In the genomic region with DNA sequence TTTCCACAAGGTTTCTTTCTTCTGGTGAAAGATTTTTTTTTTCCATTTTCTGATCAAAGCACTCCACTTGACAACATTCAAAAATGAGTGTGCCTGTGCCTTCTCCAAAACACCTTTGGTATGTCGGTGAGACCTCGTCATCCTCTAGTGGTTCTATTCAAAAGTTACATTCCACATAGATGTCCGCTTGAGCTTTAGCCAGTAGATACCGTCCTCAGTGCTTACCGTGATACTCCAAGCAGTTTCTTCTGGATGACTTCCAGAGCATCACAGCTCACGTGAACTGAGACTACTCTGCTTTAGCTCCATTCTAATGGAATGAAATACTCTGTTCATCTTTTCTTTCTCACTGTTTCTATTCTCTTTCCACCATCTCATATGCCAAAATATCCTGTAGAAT, we compare ENCODE assay signal across 21 cellular contexts. TPM values are rescaled to one million over a fixed set of nuclear protein-coding genes. Genes with fewer than 3 reads are reported as not detected.
A peak's percentile ranks its signal among the peaks of the same experiment; 100 is the strongest.
DNase-seq lines count a peak whose midpoint lies in the region; FAIRE-seq and TF ChIP-seq lines count a peak whose summit lies in the region.
"Had no signal": no experiment of that assay in that cellular context is flagged by ENCODE, and none has a peak within 500 bp of the region (broad histone marks: within the 10 kb centered on the region; RNA-seq: fewer than 3 reads in every experiment).

No MANE protein-coding gene starts in this region.

- no peaks in the 10 kb centered on the region; the same call in none of the 2 replicates for H3K27me3 Mint-ChIP-seq in HFFc6 (ENCODE audit: insufficient read depth)
- H3K27me3 Mint-ChIP-seq in mesothelial cell of epicardium (ENCODE audit: low read depth): no peaks in the 10 kb centered on the region
- H3K27me3 Mint-ChIP-seq: CD4-positive, alpha-beta T cell had no signal

- DNase-seq in HTR-8/SVneo (ENCODE audit: insufficient read length, low spot score) (no peak), RPMI7951 (ENCODE audit: low read depth) (peak; percentile 72), astrocyte of the hippocampus (ENCODE audit: low read depth, low spot score) (peak; percentile 41), kidney tubule cell (ENCODE audit: low spot score) (peak; percentile 21), HFFc6 (no peak), cerebellar cortex (ENCODE audit: low spot score) (no peak), mesothelial cell of epicardium (ENCODE audit: low spot score in 2 of 2, unreplicated experiment in 2 of 2) (no peak)
- DNase-seq: CD4-positive, alpha-beta T cell; COR-L47; DMS153; GM23248; NCI-H1105; NCI-H146; NCI-H2029; NCI-H2227 treated with DMSO at 0.1 percent for 48 hours; NCI-H510A; NCI-H748 treated with DMSO at 0.1 percent for 48 hours; PC-9; SHP77 treated with DMSO at 0.1 percent for 48 hours had no signal

- no peaks in the 10 kb centered on the region for H3K9me3 Mint-ChIP-seq in HFFc6
- H3K9me3 Mint-ChIP-seq in mesothelial cell of epicardium: peaks cover 12% of the 10 kb centered on the region
- H3K9me3 Mint-ChIP-seq: CD4-positive, alpha-beta T cell had no signal

- FAIRE-seq in HTR-8/SVneo (lab: Jason Lieb, UNC): peak; percentile 20
- FAIRE-seq: GM12891, K562 had no signal

- TF ChIP-seq CTCF in HFFc6 (IDR thresholded peaks at IDR 0.05) (no peak), mesothelial cell of epicardium (IDR thresholded peaks at IDR 0.05; ENCODE audit: unreplicated experiment) (no peak)

- H3K4me3 Mint-ChIP-seq in HFFc6: no peak overlapping the region
- no peak overlapping the region for H3K4me3 Mint-ChIP-seq in mesothelial cell of epicardium
- H3K4me3 Mint-ChIP-seq: CD4-positive, alpha-beta T cell had no signal

- H3K4me1 Mint-ChIP-seq in HFFc6 (ENCODE audit: low read depth) (peaks cover 75% of the 10 kb centered on the region), mesothelial cell of epicardium (peaks cover 9% of the 10 kb centered on the region)

- H3K36me3 Mint-ChIP-seq in HFFc6 (ENCODE audit: low read depth) (peaks cover 12% of the 10 kb centered on the region; the same call in 1 of the 2 replicates), mesothelial cell of epicardium (peaks cover 2% of the 10 kb centered on the region)

- no peak overlapping the region for H3K27ac Mint-ChIP-seq in HFFc6
- no peak overlapping the region for H3K27ac Mint-ChIP-seq in mesothelial cell of epicardium
- H3K27ac Mint-ChIP-seq: CD4-positive, alpha-beta T cell had no signal

RNA-seq across cellular contexts. Expression of a gene that starts 38.2 kb away (rescaled TPM):
- total RNA-seq in RPMI7951 (2014; rRNA removed; shearing (Covaris generic)): 43.2 and 58.6 TPM in 2 replicates
- 100 to 1,000 TPM; 323 to 374 (median 351) TPM for total RNA-seq in HFFc6 (2021; fragmentation: NEBNext Ultra II Directional; extraction: Animal tissue kit (Norgen Biotek cat#: 25700))
- 2.4 to 2.5 TPM (median 2.4 TPM) in 3 replicates for total RNA-seq in mesothelial cell of epicardium
- total RNA-seq: CD4-positive, alpha-beta T cell; K562 had no signal

Comparison
In these comparisons a context has a peak if more than half of its experiments do, and no peak if none do; other contexts are left out.
1. DNase-seq: peak in RPMI7951 (single experiment), astrocyte of the hippocampus (single experiment) and kidney tubule cell (single experiment); none in HTR-8/SVneo (single experiment), HFFc6 (single experiment), cerebellar cortex (single experiment) and mesothelial cell of epicardium (0 of 2).
2. RNA of a gene that starts 38.2 kb away (total RNA-seq): 323 to 374 TPM in HFFc6 and 43.2 to 58.6 TPM in RPMI7951; 2.4 to 2.5 TPM in mesothelial cell of epicardium; every median in the first group is over 10 times any median in the second.